In genomic region chr14:63205281-63205575, GRCh38 we compare ENCODE assay signal across 1 cellular context.
TF ChIP-seq lines count a peak whose summit lies in the region.

No MANE protein-coding gene starts in this region.

TF ChIP-seq in HepG2, 621 proteins besides CTCF, POLR2A, EP300 and RAD21 (continued from another document):
- TF ChIP-seq ZBED4 (CRISPR knock-in tag; IDR thresholded peaks at IDR 0.05; ENCODE audit: borderline replicate concordance), result no peak
TF ChIP-seq in HepG2: peak in this region for 0.
